ENCODE assay signal across 18 cellular contexts in genomic region chr3:60202052-60202753, GRCh38.
DNase-seq lines count a peak whose midpoint lies in the region; ATAC-seq and TF ChIP-seq lines count a peak whose summit lies in the region.
"Had no signal": no experiment of that assay in that cellular context is flagged by ENCODE, and none has a peak within 500 bp of the region (broad histone marks: within the 10 kb centered on the region; RNA-seq: fewer than 3 reads in every experiment).

No MANE protein-coding gene starts in this region.

- H3K9me3 ChIP-seq in HEK293 (ENCODE audit: control insufficient read depth, insufficient read depth, low read depth, low read length): no peaks in the 10 kb centered on the region
- H3K9me3 ChIP-seq in suprapubic skin: no peaks in the 10 kb centered on the region
- H3K9me3 ChIP-seq: vagina had no signal

- CTCF ChIA-PET in HEK293 (lab: Yijun Ruan, JAX): no interaction called here

- no peak for TF ChIP-seq EP300 in suprapubic skin (IDR thresholded peaks at IDR 0.05)

- no peaks in the 10 kb centered on the region for H3K27me3 ChIP-seq in suprapubic skin
- H3K27me3 ChIP-seq: hepatocyte, vagina had no signal

- no peak for TF ChIP-seq POLR2A in suprapubic skin (IDR thresholded peaks at IDR 0.05)

- no peak for ATAC-seq in GM21825 (IDR thresholded peaks at IDR 0.05; ENCODE audit: unreplicated experiment)
- ATAC-seq in GM19395 (IDR thresholded peaks at IDR 0.05; ENCODE audit: unreplicated experiment): no peak

- H3K36me3 ChIP-seq in HEK293 (ENCODE audit: control insufficient read depth in 2 of 2, insufficient read depth in 1 of 2, low read length in 2 of 2) (no peaks in the 10 kb centered on the region), suprapubic skin (no peaks in the 10 kb centered on the region)
- H3K36me3 ChIP-seq: vagina had no signal

- 65% methylated on average over 3 of the region's 3 CpGs for WGBS in suprapubic skin

- DNase-seq in AML-193 (lab: John Stamatoyannopoulos, UW) (peak; percentile 2 to 17), NCI-H2196 treated with DMSO at 0.1 percent for 48 hours (lab: John Stamatoyannopoulos, UW; ENCODE audit: unreplicated experiment) (peak; percentile 3), SKM-1 treated with dmso at 0.1 percent for 144 hours (lab: John Stamatoyannopoulos, UW; ENCODE audit: unreplicated experiment) (peak; percentile 1), suprapubic skin (ENCODE audit: low spot score in 2 of 2) (no peak), HUDEP-2 (lab: John Stamatoyannopoulos, UW; ENCODE audit: unreplicated experiment in 76 of 76) (no peak)
- DNase-seq: activated CD4-positive, alpha-beta T cell treated with anti-CD3 and anti-CD28 coated beads, Interleukin-2, amount 10 ng/mL, durations not matched to agents 7 days and 5 days; activated effector memory CD4-positive, alpha-beta T cell treated with anti-CD3 and anti-CD28 coated beads, Interleukin-2, amount 50 U/mL, for 16 hours; GM23248; NCI-H1930; nucleus accumbens; stimulated activated CD8-positive, alpha-beta memory T cell treated with anti-CD3 and anti-CD28 coated beads, Interleukin-4, amount 100 ng/mL, for 48 hours; substantia nigra had no signal

- H3K4me3 ChIP-seq in HEK293 (ENCODE audit: low read depth, low read length): no peak overlapping the region
- no peak overlapping the region for H3K4me3 ChIP-seq in suprapubic skin
- H3K4me3 ChIP-seq: GM23248, hepatocyte, lung, vagina had no signal

- H3K27ac ChIP-seq in HEK293 (ENCODE audit: extremely low read depth, low read depth, low read length) (no peak overlapping the region), suprapubic skin (no peak overlapping the region)
- H3K27ac ChIP-seq: GM23248, hepatocyte, vagina had no signal

- TF ChIP-seq CTCF in HEK293 (tag by site-specific recombination; IDR thresholded peaks at IDR 0.05) (no peak), suprapubic skin (IDR thresholded peaks at IDR 0.05) (no peak)

- POLR2A ChIA-PET in HEK293 (lab: Yijun Ruan, JAX): no interaction called here

- no peaks in the 10 kb centered on the region for H3K4me1 ChIP-seq in HEK293 (ENCODE audit: control insufficient read depth, insufficient read depth, low read length)
- no peaks in the 10 kb centered on the region for H3K4me1 ChIP-seq in suprapubic skin
- H3K4me1 ChIP-seq: vagina had no signal

TF ChIP-seq in HEK293, 187 proteins besides CTCF, POLR2A, EP300 and RAD21:
- TF ChIP-seq ZNF785 (tag by site-specific recombination; IDR thresholded peaks at IDR 0.05): no peak
- TF ChIP-seq TRIM28 (IDR thresholded peaks at IDR 0.05; ENCODE audit: borderline replicate concordance, low read length): no peak
- no peak for TF ChIP-seq ZNF561 (tag by site-specific recombination; IDR thresholded peaks at IDR 0.05; ENCODE audit: borderline replicate concordance)
- TF ChIP-seq ZNF23 (tag by site-specific recombination; IDR thresholded peaks at IDR 0.05; ENCODE audit: borderline replicate concordance): no peak
- no peak for TF ChIP-seq ZNF18 (tag by site-specific recombination; IDR thresholded peaks at IDR 0.05)
- no peak for TF ChIP-seq MYNN (tag by site-specific recombination; IDR thresholded peaks at IDR 0.05; ENCODE audit: borderline replicate concordance)
- TF ChIP-seq ZNF175 (tag by site-specific recombination; IDR thresholded peaks at IDR 0.05): no peak
- no peak for TF ChIP-seq ZNF510 (tag by site-specific recombination; IDR thresholded peaks at IDR 0.05; ENCODE audit: insufficient replicate concordance)
- no peak for TF ChIP-seq ZNF214 (tag by site-specific recombination; IDR thresholded peaks at IDR 0.05; ENCODE audit: borderline replicate concordance)
- no peak for TF ChIP-seq ZNF626 (tag by site-specific recombination; IDR thresholded peaks at IDR 0.05)
- no peak for TF ChIP-seq ZNF138 (tag by site-specific recombination; IDR thresholded peaks at IDR 0.05; ENCODE audit: borderline replicate concordance)
- 0 out of 2 replicates have a peak, but pooled peaks have one; percentile 18 for TF ChIP-seq ZIC2 (tag by site-specific recombination; IDR thresholded peaks at IDR 0.05)
- no peak for TF ChIP-seq ZNF621 (tag by site-specific recombination; IDR thresholded peaks at IDR 0.05)
- no peak for TF ChIP-seq ZNF791 (tag by site-specific recombination; IDR thresholded peaks at IDR 0.05)
- TF ChIP-seq ZNF843 (tag by site-specific recombination; IDR thresholded peaks at IDR 0.05): 0 out of 2 replicates have a peak, but pooled peaks have one; percentile 27
- no peak for TF ChIP-seq ZBTB48 (tag by site-specific recombination; IDR thresholded peaks at IDR 0.05)
- TF ChIP-seq ZNF560 (tag by site-specific recombination; IDR thresholded peaks at IDR 0.05; ENCODE audit: borderline replicate concordance): no peak
- no peak for TF ChIP-seq ZNF280D (tag by site-specific recombination; IDR thresholded peaks at IDR 0.05)
- no peak for TF ChIP-seq ZFP69B (tag by site-specific recombination; IDR thresholded peaks at IDR 0.05)
- no peak for TF ChIP-seq ZNF837 (tag by site-specific recombination; IDR thresholded peaks at IDR 0.05)
- TF ChIP-seq BCL6B (tag by site-specific recombination; IDR thresholded peaks at IDR 0.05): no peak
- peak; percentile 23; the same call in 1 of the 2 replicates for TF ChIP-seq FEZF1 (tag by site-specific recombination; IDR thresholded peaks at IDR 0.05)

Comparison
In these comparisons a context has a peak if more than half of its experiments do, and no peak if none do; other contexts are left out.
1. DNase-seq: peak in AML-193 (2 of 2), NCI-H2196 treated with DMSO at 0.1 percent for 48 hours (single experiment) and SKM-1 treated with dmso at 0.1 percent for 144 hours (single experiment); none in suprapubic skin (0 of 2) and HUDEP-2 (0 of 76).